In genomic region chr18:31498450-31499156, GRCh38 we compare ENCODE assay signal across 8 cellular contexts. TPM values are rescaled to one million over a fixed set of nuclear protein-coding genes. Genes with fewer than 3 reads are reported as not detected.
DNase-seq lines count a peak whose midpoint lies in the region; ATAC-seq and TF ChIP-seq lines count a peak whose summit lies in the region.

No MANE protein-coding gene starts in this region.

- CTCF ChIA-PET in AG04449 (lab: Yijun Ruan, JAX), result no interaction called here

- H3K36me3 Mint-ChIP-seq in naive B cell, result no peaks in the 10 kb centered on the region

- POLR2A ChIA-PET in AG04449 (lab: Yijun Ruan, JAX), result no interaction called here

- H2AFZ ChIP-seq in KMS-11 (ENCODE audit: low read depth), result peak overlapping the region; percentile 89

- H3K4me1 ChIP-seq in KMS-11 (ENCODE audit: low read depth, poor library complexity, severe bottlenecking), result peaks cover 27% of the 10 kb centered on the region

- H3K27ac Mint-ChIP-seq in naive B cell, result peak overlapping the region in 1 of 6 donors; percentile 6

- peaks cover 0 to 1% (median 0%) of the 10 kb centered on the region in 7 donors for H3K9me3 Mint-ChIP-seq in naive B cell

- H3K27me3 ChIP-seq in KMS-11 (ENCODE audit: insufficient read depth, low read depth), result no peaks in the 10 kb centered on the region

- H3K79me2 ChIP-seq in KMS-11 (ENCODE audit: insufficient read depth, low read depth), result peaks cover 40% of the 10 kb centered on the region; the same call in 1 of the 2 replicates

- peaks cover 0 to 12% (median 4%) of the 10 kb centered on the region in 3 donors for H3K4me1 Mint-ChIP-seq in naive B cell

- H3K36me3 ChIP-seq in KMS-11 (ENCODE audit: insufficient read depth), result no peaks in the 10 kb centered on the region

- H3K27me3 Mint-ChIP-seq in naive B cell, result peaks cover 29 to 47% (median 44%) of the 10 kb centered on the region in 3 donors

- no peaks in the 10 kb centered on the region for H4K20me1 ChIP-seq in KMS-11 (ENCODE audit: insufficient read depth)

- H3K4me3 Mint-ChIP-seq in naive B cell, result peak overlapping the region; percentile 41 to 88 (median 80)

- DNase-seq in AG04449 (ENCODE audit: low read depth, low spot score) (no peak), coronary artery (ENCODE audit: low spot score) (no peak), naive B cell (no peak), NCI-H187 treated with DMSO at 0.1 percent for 48 hours (lab: John Stamatoyannopoulos, UW) (no peak), NCI-H1092 treated with DMSO at 0.1 percent for 48 hours (lab: John Stamatoyannopoulos, UW) (no peak)
- DNase-seq in stimulated activated CD8-positive, alpha-beta memory T cell treated with anti-CD3 and anti-CD28 coated beads, Interleukin-4, amount 100 ng/mL, for 48 hours, result no peak

- H3K27ac ChIP-seq in KMS-11 (peak overlapping the region; percentile 60), coronary artery (no peak overlapping the region)

- ATAC-seq in GM19467 (IDR thresholded peaks at IDR 0.05; ENCODE audit: unreplicated experiment) (peak; percentile 5), naive B cell (ENCODE audit: low read depth in 2 of 2) (peak in 1 of 2 donors; percentile 15)

- TF ChIP-seq CTCF in AG04449 (IDR thresholded peaks at IDR 0.05; ENCODE audit: insufficient read depth, low read length, missing control alignments), result no peak
- no peak for TF ChIP-seq CTCF in KMS-11 (conservative IDR thresholded peaks at IDR 0.05; ENCODE audit: low read depth, low read length)
- TF ChIP-seq CTCF in coronary artery (IDR thresholded peaks at IDR 0.05), result no peak

- peak overlapping the region; percentile 75 for H3K9ac ChIP-seq in KMS-11

- peak overlapping the region; percentile 83 for H3K4me2 ChIP-seq in KMS-11

- peak overlapping the region; percentile 32 for H3K4me3 ChIP-seq in AG04449 (ENCODE audit: low read depth, low read length)
- no peak overlapping the region for H3K4me3 ChIP-seq in KMS-11 (IDR thresholded peaks at IDR 0.05; ENCODE audit: insufficient read depth, low read depth, low read length)
- H3K4me3 ChIP-seq in coronary artery, result peak overlapping the region; percentile 76

RNA-seq across cellular contexts. Expression of gene DSG2, which starts 0.6 kb away (rescaled TPM):
- not detected for polyA plus RNA-seq in naive B cell (ENCODE audit: low read depth in 6 of 6)

RNA-seq across cellular contexts. Expression of gene DSG3, which starts 51.1 kb away (rescaled TPM):
- polyA plus RNA-seq in naive B cell (ENCODE audit: low read depth in 6 of 6), result not detected
